In the genomic region with DNA sequence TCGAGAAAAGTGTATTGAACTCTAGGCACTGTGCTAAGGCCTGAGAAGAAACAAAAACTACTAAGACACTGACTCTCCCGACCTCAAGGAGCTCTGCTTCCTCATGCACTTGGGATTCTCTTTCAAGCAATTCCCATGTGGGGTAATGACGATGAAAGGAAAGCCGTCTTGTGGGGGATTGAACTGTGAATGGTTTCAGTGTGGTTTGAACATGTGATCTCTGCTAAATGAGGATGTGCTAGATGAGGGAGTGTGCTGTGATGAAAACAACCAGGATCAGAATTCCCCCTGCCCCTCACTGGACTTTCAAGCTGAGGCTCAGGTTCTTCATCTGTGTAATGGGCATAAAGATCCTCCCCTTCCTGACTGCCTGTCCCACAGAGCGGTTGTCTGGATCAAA, we compare ENCODE assay signal across 15 cellular contexts.
DNase-seq lines count a peak whose midpoint lies in the region; ATAC-seq and TF ChIP-seq lines count a peak whose summit lies in the region.
"Had no signal": no experiment of that assay in that cellular context is flagged by ENCODE, and none has a peak within 500 bp of the region (broad histone marks: within the 10 kb centered on the region; RNA-seq: fewer than 3 reads in every experiment).

No MANE protein-coding gene starts in this region.

- peak overlapping the region; percentile 0; the same call in 1 of the 3 replicates for H2BK15ac ChIP-seq in IMR-90 (ENCODE audit: low read depth, low read length)

- H3K9me3 ChIP-seq in IMR-90 (ENCODE audit: control insufficient read depth, insufficient read depth, low read length) (no peaks in the 10 kb centered on the region), osteoblast (ENCODE audit: low read depth, low read length) (no peaks in the 10 kb centered on the region), BE2C (no peaks in the 10 kb centered on the region), endodermal cell (ENCODE audit: control insufficient read depth, low read length) (no peaks in the 10 kb centered on the region)
- no peaks in the 10 kb centered on the region for H3K9me3 ChIP-seq in CD4-positive, alpha-beta T cell (ENCODE audit: control insufficient read depth, low read length)
- H3K9me3 ChIP-seq: gastroesophageal sphincter, pancreas, Peyer's patch, thoracic aorta had no signal

- 100% methylated on average over 1 of the region's 5 CpGs; no CpG with 5 or more reads in 1 of the 2 experiments for WGBS in IMR-90 (ENCODE audit: extremely low coverage in 2 of 2, insufficient read length in 1 of 2), 2 experiments
- whole genome bisulfite sequencing in lower leg skin, 2 donors = 87% methylated on average over 5 of the region's 5 CpGs
- WGBS in endodermal cell (ENCODE audit: insufficient coverage in 1 of 2, insufficient read length in 1 of 2), 2 experiments = 93 to 95% methylated on average over 2 to 5 of the region's 5 CpGs

- peak overlapping the region; percentile 80; the same call in 1 of the 2 replicates for H2AK5ac ChIP-seq in IMR-90 (ENCODE audit: low read depth, low read length)

- H2BK20ac ChIP-seq in IMR-90 (ENCODE audit: low read depth, low read length) = no peak overlapping the region; the same call in 1 of the 2 replicates

- H2AFZ ChIP-seq in IMR-90 (replicated peaks; ENCODE audit: low read length, poor library complexity) = no peak overlapping the region
- H2AFZ ChIP-seq in osteoblast (ENCODE audit: low read length) = no peak overlapping the region

- no peak for TF ChIP-seq RAD21 in IMR-90 (IDR thresholded peaks at IDR 0.05; ENCODE audit: low read length)

- H3K79me2 ChIP-seq in osteoblast (ENCODE audit: insufficient read depth, low read length) = no peaks in the 10 kb centered on the region

- H3K4me3 ChIP-seq in IMR-90 (ENCODE audit: insufficient read depth, low read depth, low read length) = no peak overlapping the region
- no peak overlapping the region for H3K4me3 ChIP-seq in osteoblast (ENCODE audit: insufficient read depth, low read length)
- H3K4me3 ChIP-seq in lower leg skin (ENCODE audit: low read depth, poor library complexity, severe bottlenecking) = no peak overlapping the region
- no peak overlapping the region for H3K4me3 ChIP-seq in BE2C (ENCODE audit: low read depth, low read length)
- H3K4me3 ChIP-seq in endodermal cell (ENCODE audit: low read length) = no peak overlapping the region
- H3K4me3 ChIP-seq: gastroesophageal sphincter, pancreas, Peyer's patch, thoracic aorta had no signal

- H3K27ac ChIP-seq in IMR-90 (ENCODE audit: insufficient read depth, low read length) = no peak overlapping the region
- peak overlapping the region; percentile 66 for H3K27ac ChIP-seq in osteoblast (ENCODE audit: low read depth, low read length)
- H3K27ac ChIP-seq in CD4-positive, alpha-beta T cell (ENCODE audit: low read depth, low read length) = no peak overlapping the region
- no peak overlapping the region for H3K27ac ChIP-seq in endodermal cell (ENCODE audit: low read depth, low read length)
- H3K27ac ChIP-seq: gastroesophageal sphincter, thoracic aorta had no signal

- intact Hi-C loops in IMR-90 (cut with micrococcal nuclease) (loop anchor here (5.0 kb wide), 1 partner anchor 124 kb away; no protein-coding TSS in a partner anchor), lower leg skin (cut with DNase I; ENCODE audit: low total_unique reads) (no loop called here)
- intact Hi-C loops in CD4-positive, alpha-beta T cell (cut with DNase I, micrococcal nuclease) = no loop called here

- H3K4ac ChIP-seq in IMR-90 (ENCODE audit: low read depth, low read length) = no peak overlapping the region

- no peak for ATAC-seq in IMR-90 (ENCODE audit: low read depth)
- no peak for ATAC-seq in CD4-positive, alpha-beta T cell (ENCODE audit: poor library complexity)
- ATAC-seq: gastroesophageal sphincter, left lobe of liver had no signal

- peaks cover 86% of the 10 kb centered on the region for H3K36me3 Mint-ChIP-seq in CD4-positive, alpha-beta T cell (ENCODE audit: low read depth)
- H3K36me3 Mint-ChIP-seq in endodermal cell (ENCODE audit: low read depth) = peaks cover 47% of the 10 kb centered on the region

- H3K27me3 ChIP-seq in IMR-90 (ENCODE audit: control insufficient read depth, insufficient read depth, low read length) = no peaks in the 10 kb centered on the region; the same call in 1 of the 2 replicates
- H3K27me3 ChIP-seq in osteoblast (ENCODE audit: insufficient read depth, low read length) = no peaks in the 10 kb centered on the region
- no peaks in the 10 kb centered on the region for H3K27me3 ChIP-seq in CD4-positive, alpha-beta T cell (ENCODE audit: control insufficient read depth, insufficient read depth, low read length)
- H3K27me3 ChIP-seq in BE2C = no peaks in the 10 kb centered on the region
- no peaks in the 10 kb centered on the region for H3K27me3 ChIP-seq in endodermal cell (ENCODE audit: control insufficient read depth, insufficient read depth, low read length, poor library complexity, severe bottlenecking)
- H3K27me3 ChIP-seq: gastroesophageal sphincter, pancreas, Peyer's patch had no signal

- H3K18ac ChIP-seq in IMR-90 (ENCODE audit: low read depth, low read length) = no peak overlapping the region

- H3K9ac ChIP-seq in IMR-90 (ENCODE audit: low read depth, low read length) (no peak overlapping the region), endodermal cell (ENCODE audit: extremely low read depth, low read length, poor library complexity, severe bottlenecking) (no peak overlapping the region)

- H2AK9ac ChIP-seq in IMR-90 (replicated peaks; ENCODE audit: low read depth, low read length, poor library complexity) = no peak overlapping the region

- H4K5ac ChIP-seq in IMR-90 (ENCODE audit: low read depth, low read length) = peak overlapping the region; percentile 22

- in situ Hi-C loops in IMR-90 (cut with MboI; ENCODE audit: low sequenced_read_pairs) = no loop called here

- H3K9me3 Mint-ChIP-seq in CD4-positive, alpha-beta T cell = no peaks in the 10 kb centered on the region
- no peaks in the 10 kb centered on the region for H3K9me3 Mint-ChIP-seq in endodermal cell
- H3K9me3 Mint-ChIP-seq: activated T-cell treated with anti-CD3 and anti-CD28 coated beads, Interleukin-2, amount 50 U/mL, for 72 hours had no signal

- POLR2A ChIA-PET in IMR-90 (lab: Charles Lee; ENCODE audit: unreplicated experiment) = no interaction called here
- POLR2A ChIA-PET in CD4-positive, alpha-beta T cell (lab: Charles Lee) = no interaction called here

- TF ChIP-seq POLR2A in IMR-90 (IDR thresholded peaks at IDR 0.05; ENCODE audit: low read depth, low read length) (no peak), lower leg skin (IDR thresholded peaks at IDR 0.05) (no peak)

- BruUV-seq in IMR-90 (replicated peaks; lab: Mats Ljungman, UMichigan) = no TSS peak

- H3K14ac ChIP-seq in IMR-90 (replicated peaks; ENCODE audit: low read depth, low read length) = no peak overlapping the region

- no peaks in the 10 kb centered on the region; a peak in 1 of 4 replicates for H3K79me1 ChIP-seq in IMR-90 (ENCODE audit: low read depth in 1 of 2, low read length in 2 of 2)

- H2BK5ac ChIP-seq in IMR-90 (ENCODE audit: low read depth, low read length, poor library complexity, severe bottlenecking) = no peak overlapping the region

- H4K8ac ChIP-seq in IMR-90 (ENCODE audit: low read depth in 2 of 2, low read length in 2 of 2) = no peak overlapping the region; a peak in 1 of 4 replicates

- no peak overlapping the region for H3K23ac ChIP-seq in IMR-90 (ENCODE audit: low read depth, low read length)

- no peak overlapping the region for H3K56ac ChIP-seq in IMR-90 (ENCODE audit: extremely low read depth, insufficient read depth, low read length)

- H3K4me1 ChIP-seq in IMR-90 (ENCODE audit: control insufficient read depth, insufficient read depth, low read length) (peaks cover 8% of the 10 kb centered on the region), osteoblast (ENCODE audit: insufficient read depth, low read length) (peaks cover 19% of the 10 kb centered on the region), BE2C (peaks cover 7% of the 10 kb centered on the region), endodermal cell (ENCODE audit: control insufficient read depth, insufficient read depth, low read length) (no peaks in the 10 kb centered on the region)
- H3K4me1 ChIP-seq: Peyer's patch had no signal

- H3K4me3 Mint-ChIP-seq in CD4-positive, alpha-beta T cell = no peak overlapping the region
- H3K4me3 Mint-ChIP-seq in endodermal cell = no peak overlapping the region

- no peak for TF ChIP-seq CTCF in IMR-90 (conservative IDR thresholded peaks at IDR 0.05; ENCODE audit: low read depth, low read length)
- TF ChIP-seq CTCF in osteoblast (IDR thresholded peaks at IDR 0.05; ENCODE audit: extremely low read depth, low read depth, low read length) = no peak
- no peak for TF ChIP-seq CTCF in CD4-positive, alpha-beta T cell (IDR thresholded peaks at IDR 0.05)
- TF ChIP-seq CTCF in lower leg skin (IDR thresholded peaks at IDR 0.05) = no peak
- no peak for TF ChIP-seq CTCF in BE2C (IDR thresholded peaks at IDR 0.05; ENCODE audit: low read depth, low read length)
- no peak for TF ChIP-seq CTCF in endodermal cell (conservative IDR thresholded peaks at IDR 0.05)

- dilution Hi-C loops in IMR-90 (cut with HindIII; ENCODE audit: low sequenced_read_pairs, unreplicated experiment) = no loop called here

- H3K4me1 Mint-ChIP-seq in CD4-positive, alpha-beta T cell (ENCODE audit: low read depth) = no peaks in the 10 kb centered on the region
- H3K4me1 Mint-ChIP-seq in endodermal cell = no peaks in the 10 kb centered on the region

- peak; percentile 89 for DNase-seq in COLO829 (ENCODE audit: low spot score)
- DNase-seq in IMR-90 = no peak
- peak; percentile 33 for DNase-seq in brain pericyte (ENCODE audit: low read depth, low spot score)
- DNase-seq in osteoblast (ENCODE audit: insufficient read length, low spot score, missing footprints) = no peak
- DNase-seq in CD4-positive, alpha-beta T cell = no peak
- no peak for DNase-seq in lower leg skin (ENCODE audit: low spot score in 2 of 2)
- DNase-seq in BE2C = no peak
- no peak for DNase-seq in endodermal cell
- DNase-seq: NCI-H774, pancreas had no signal

- H3K9me1 ChIP-seq in IMR-90 (ENCODE audit: insufficient read depth, low read length) = peaks cover 9% of the 10 kb centered on the region; the same call in 1 of the 2 replicates

- peaks cover 17% of the 10 kb centered on the region for H3K36me3 ChIP-seq in IMR-90 (ENCODE audit: control insufficient read depth, insufficient read depth, low read length)
- peaks cover 4% of the 10 kb centered on the region for H3K36me3 ChIP-seq in osteoblast (ENCODE audit: insufficient read depth, low read length)
- no peaks in the 10 kb centered on the region; the same call in 1 of the 2 replicates for H3K36me3 ChIP-seq in BE2C
- peaks cover 37% of the 10 kb centered on the region for H3K36me3 ChIP-seq in endodermal cell (ENCODE audit: control insufficient read depth, insufficient read depth, low read length)
- H3K36me3 ChIP-seq: pancreas had no signal

- no peak overlapping the region for H4K91ac ChIP-seq in IMR-90 (ENCODE audit: insufficient read depth, low read depth, low read length)

- H3K4me2 ChIP-seq in IMR-90 (ENCODE audit: low read depth, low read length) = no peak overlapping the region
- no peak overlapping the region for H3K4me2 ChIP-seq in osteoblast (ENCODE audit: insufficient read depth, low read length)

- H4K20me1 ChIP-seq in IMR-90 (ENCODE audit: insufficient read depth, low read length) (peaks cover 11% of the 10 kb centered on the region; the same call in 1 of the 2 replicates), osteoblast (ENCODE audit: insufficient read depth, low read length) (no peaks in the 10 kb centered on the region)

- no peaks in the 10 kb centered on the region for H3K27me3 Mint-ChIP-seq in CD4-positive, alpha-beta T cell
- H3K27me3 Mint-ChIP-seq in endodermal cell (ENCODE audit: insufficient read depth) = no peaks in the 10 kb centered on the region

- CTCF ChIA-PET in IMR-90 (lab: Yijun Ruan, JAX) = no interaction called here
- CTCF ChIA-PET in CD4-positive, alpha-beta T cell (lab: Charles Lee) = no interaction called here

- H3K27ac Mint-ChIP-seq in CD4-positive, alpha-beta T cell = no peak overlapping the region
- H3K27ac Mint-ChIP-seq in endodermal cell = no peak overlapping the region

- H2BK120ac ChIP-seq in IMR-90 (ENCODE audit: low read depth, low read length) = peak overlapping the region; percentile 12; the same call in 1 of the 2 replicates

Comparison
In these comparisons a context has a peak if more than half of its experiments do, and no peak if none do; other contexts are left out.
1. DNase-seq: peak in COLO829 (single experiment) and brain pericyte (single experiment); none in IMR-90 (single experiment), osteoblast (single experiment), CD4-positive, alpha-beta T cell (0 of 10), lower leg skin (0 of 2), BE2C (single experiment) and endodermal cell (single experiment).